7 cellular contexts compared by ENCODE assay signal in the genomic region with DNA sequence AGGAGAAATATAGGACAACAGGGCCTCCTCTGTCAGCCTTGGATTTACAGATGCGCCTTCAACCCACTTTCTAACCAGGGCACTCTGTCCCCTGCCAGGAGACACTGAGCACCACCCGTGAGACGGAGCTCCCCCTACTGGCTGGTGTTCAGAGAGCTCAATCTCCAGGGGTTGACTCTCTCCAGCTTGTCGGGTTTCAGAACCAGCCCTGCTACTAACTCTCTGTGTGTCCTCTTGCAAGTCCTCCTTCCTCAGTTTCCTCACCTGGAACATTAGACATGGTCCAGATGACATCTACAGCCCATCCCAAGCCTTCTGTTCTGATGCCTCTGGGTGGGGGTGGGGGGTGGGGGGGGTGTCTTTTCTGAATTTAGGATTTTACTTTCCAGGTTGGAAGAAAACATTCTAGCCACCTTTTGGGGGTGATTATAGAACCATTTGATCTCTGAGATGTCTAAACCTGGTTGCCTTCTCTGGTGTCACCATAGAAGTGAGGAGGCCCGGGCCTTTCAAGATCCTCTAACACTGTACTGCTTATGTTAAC.
DNase-seq lines count a peak whose midpoint lies in the region; FAIRE-seq and TF ChIP-seq lines count a peak whose summit lies in the region.

No MANE protein-coding gene starts in this region.

- H3K9me3 Mint-ChIP-seq in type B pancreatic cell = peaks cover 4% of the 10 kb centered on the region

- H3K27ac ChIP-seq in SJSA1 (no peak overlapping the region), trophoblast cell (ENCODE audit: low read depth, low read length) (peak overlapping the region; percentile 94)

- peaks cover 24% of the 10 kb centered on the region for H3K79me1 ChIP-seq in trophoblast cell (ENCODE audit: low read length)

- no peak overlapping the region for H3K23ac ChIP-seq in trophoblast cell (ENCODE audit: low read length)

- peak; percentile 59 for DNase-seq in GM12892 (ENCODE audit: insufficient read length)
- peak; percentile 48 for DNase-seq in Jurkat, Clone E6-1 (ENCODE audit: low read depth, low spot score)
- DNase-seq in SJSA1 (ENCODE audit: low read depth in 1 of 2, low spot score in 2 of 2) = peak; percentile 47 to 79
- DNase-seq in activated naive CD4-positive, alpha-beta T cell treated with Interleukin-2 at 50 U/mL for 16 hours = peak; percentile 53
- DNase-seq in glomerular visceral epithelial cell (ENCODE audit: extremely low spot score) = peak; percentile 40
- peak; percentile 47 to 86 for DNase-seq in trophoblast cell
- peak; percentile 77 for DNase-seq in type B pancreatic cell (ENCODE audit: extremely low spot score, unreplicated experiment)

- H3K27me3 ChIP-seq in SJSA1 (replicated peaks) (no peaks in the 10 kb centered on the region), trophoblast cell (ENCODE audit: insufficient read depth, low read length) (no peaks in the 10 kb centered on the region)

- H4K12ac ChIP-seq in trophoblast cell (ENCODE audit: low read depth, low read length) = no peak overlapping the region

- H3K36me3 ChIP-seq in SJSA1 (no peaks in the 10 kb centered on the region), trophoblast cell (ENCODE audit: control insufficient read depth in 1 of 2, insufficient read depth in 2 of 2, low read length in 2 of 2) (no peaks in the 10 kb centered on the region)

- peak overlapping the region; percentile 47 for H3K4ac ChIP-seq in trophoblast cell (ENCODE audit: low read depth, low read length)

- peak overlapping the region; percentile 46 for H2AK5ac ChIP-seq in trophoblast cell (ENCODE audit: low read length)

- no peak overlapping the region for H3K27ac Mint-ChIP-seq in type B pancreatic cell

- H3K36me3 Mint-ChIP-seq in type B pancreatic cell = no peaks in the 10 kb centered on the region

- H3K18ac ChIP-seq in trophoblast cell (ENCODE audit: low read length) = no peak overlapping the region

- H3K4me3 Mint-ChIP-seq in type B pancreatic cell = no peak overlapping the region

- peak overlapping the region; percentile 48 for H3K14ac ChIP-seq in trophoblast cell (ENCODE audit: low read length)

- H4K91ac ChIP-seq in trophoblast cell (ENCODE audit: low read depth, low read length) = peak overlapping the region; percentile 82

- H3K4me2 ChIP-seq in trophoblast cell (ENCODE audit: low read length) = no peak overlapping the region

- H2BK12ac ChIP-seq in trophoblast cell (ENCODE audit: low read length) = peak overlapping the region; percentile 76

- peak; percentile 76 for TF ChIP-seq CTCF in type B pancreatic cell (conservative IDR thresholded peaks at IDR 0.05)

- H3K79me2 ChIP-seq in trophoblast cell (ENCODE audit: control insufficient read depth, insufficient read depth, low read length, poor library complexity) = peaks cover 7% of the 10 kb centered on the region

- WGBS in trophoblast cell (ENCODE audit: extremely low coverage, insufficient coverage, insufficient read length) = no CpG with 5 or more reads among the region's 5 CpGs

- peaks cover 10% of the 10 kb centered on the region for H3K4me1 Mint-ChIP-seq in type B pancreatic cell (ENCODE audit: unreplicated experiment)

- H2BK120ac ChIP-seq in trophoblast cell (ENCODE audit: insufficient read depth, low read length, poor library complexity) = peak overlapping the region; percentile 80

- H3K27me3 Mint-ChIP-seq in type B pancreatic cell = peaks cover 7% of the 10 kb centered on the region

- peak overlapping the region; percentile 62 for H2BK5ac ChIP-seq in trophoblast cell (ENCODE audit: low read depth, low read length, poor library complexity)

- peak; percentile 66 for FAIRE-seq in GM12892 (lab: Jason Lieb, UNC)

- H3K4me3 ChIP-seq in Jurkat, Clone E6-1 (ENCODE audit: low read length) = no peak overlapping the region
- H3K4me3 ChIP-seq in SJSA1 (no peak overlapping the region), trophoblast cell (ENCODE audit: low read depth, low read length) (no peak overlapping the region)

- H2AFZ ChIP-seq in trophoblast cell (ENCODE audit: insufficient read depth, low read length, poor library complexity) = no peak overlapping the region

- H3K4me1 ChIP-seq in SJSA1 (replicated peaks) (peaks cover 20% of the 10 kb centered on the region), trophoblast cell (ENCODE audit: control insufficient read depth in 1 of 2, insufficient read depth in 2 of 2, low read length in 2 of 2) (peaks cover 15 to 26% of the 10 kb centered on the region in 2 experiments)

- H4K8ac ChIP-seq in trophoblast cell (ENCODE audit: low read depth, low read length) = no peak overlapping the region

- TF ChIP-seq POLR2A in GM12892 (IDR thresholded peaks at IDR 0.05; ENCODE audit: low read depth, low read length) = no peak

- no peak overlapping the region for H3K9ac ChIP-seq in trophoblast cell (ENCODE audit: low read length)

- H3K9me3 ChIP-seq in SJSA1 (replicated peaks) = no peaks in the 10 kb centered on the region
- H3K9me3 ChIP-seq in trophoblast cell (ENCODE audit: insufficient read depth, low read depth, low read length) = no peaks in the 10 kb centered on the region
